Comparison of ENCODE assay signal across 1 cellular context in genomic region chr6:159983641-159984080, GRCh38.
A peak's percentile ranks its signal among the peaks of the same experiment; 100 is the strongest.
TF ChIP-seq lines count a peak whose summit lies in the region.

No MANE protein-coding gene starts in this region.

TF ChIP-seq in K562, 482 proteins besides CTCF, POLR2A, EP300 and RAD21:
- 0 out of 2 replicates have a peak, but pooled peaks have one; percentile 23 for TF ChIP-seq SMARCA5 (IDR thresholded peaks at IDR 0.05)
- TF ChIP-seq ZNF239 (CRISPR knock-in tag; IDR thresholded peaks at IDR 0.05), result no peak
- TF ChIP-seq SPI1 (IDR thresholded peaks at IDR 0.05; ENCODE audit: borderline replicate concordance, low read depth, low read length), result peak; percentile 79
- TF ChIP-seq RFX1 (IDR thresholded peaks at IDR 0.05), result peak; percentile 38; the same call in 1 of the 2 replicates
- TF ChIP-seq CEBPB (tag; IDR thresholded peaks at IDR 0.05), result peak; percentile 22
- TF ChIP-seq BRF1 (IDR thresholded peaks at IDR 0.05; ENCODE audit: borderline replicate concordance, extremely low read depth, insufficient read length), result no peak
- TF ChIP-seq ZNF639 (CRISPR knock-in tag; conservative IDR thresholded peaks at IDR 0.05 in 1 of 2, IDR thresholded peaks at IDR 0.05 in 1 of 2), result 0 out of 4 replicates have a peak, but pooled peaks of 1 of the 2 experiments have one; percentile 9
- no peak for TF ChIP-seq CEBPG (CRISPR knock-in tag; IDR thresholded peaks at IDR 0.05)
- TF ChIP-seq CEBPG (tag; conservative IDR thresholded peaks at IDR 0.05 in 1 of 2, IDR thresholded peaks at IDR 0.05 in 1 of 2), result peak in 1 of 2 experiments; percentile 8; a peak in 1 of 4 replicates
- TF ChIP-seq THRB (CRISPR knock-in tag; conservative IDR thresholded peaks at IDR 0.05), result 0 out of 2 replicates have a peak, but pooled peaks have one; percentile 64
- TF ChIP-seq HINFP (tag; conservative IDR thresholded peaks at IDR 0.05; ENCODE audit: low read depth), result no peak
- peak; percentile 49; the same call in 1 of the 2 replicates for TF ChIP-seq ELF4 (CRISPR knock-in tag; IDR thresholded peaks at IDR 0.05)
TF ChIP-seq in K562: peak in this region for 8.
